In genomic region chr13:50801087-50801931, GRCh38 we compare ENCODE assay signal across 8 cellular contexts. TPM values are rescaled to one million over a fixed set of nuclear protein-coding genes. Genes with fewer than 3 reads are reported as not detected.
DNase-seq lines count a peak whose midpoint lies in the region; ATAC-seq and TF ChIP-seq lines count a peak whose summit lies in the region.

No MANE protein-coding gene starts in this region.

- no peak overlapping the region for H3K4me3 ChIP-seq in CD8-positive, alpha-beta T cell (ENCODE audit: low read depth, low read length)

- peak; percentile 96 for ATAC-seq in CD8-positive, alpha-beta T cell
- peak; percentile 83 for ATAC-seq in GM19452 (IDR thresholded peaks at IDR 0.05; ENCODE audit: unreplicated experiment)

- H3K27me3 ChIP-seq in CD8-positive, alpha-beta T cell (ENCODE audit: insufficient read depth, low read length): no peaks in the 10 kb centered on the region

- POLR2A ChIA-PET in CD8-positive, alpha-beta T cell (lab: Charles Lee): interaction anchor here (1.6 kb wide), 1 partner anchor 111 kb away, joined by 4 read pairs; no protein-coding TSS in a partner anchor

- DNase-seq in CD8-positive, alpha-beta T cell: peak; percentile 25 to 74 (median 56)
- DNase-seq in HK-2 (ENCODE audit: unreplicated experiment): peak; percentile 18
- peak; percentile 85 for DNase-seq in NCI-H748 treated with DMSO at 0.1 percent for 48 hours (lab: John Stamatoyannopoulos, UW)
- peak; percentile 9 to 27 for DNase-seq in activated CD8-positive, alpha-beta memory T cell treated with anti-CD3 and anti-CD28 coated beads for 4 hours (ENCODE audit: low read depth in 2 of 2)
- DNase-seq in endothelial cell (ENCODE audit: low spot score): peak; percentile 74
- peak; percentile 41 for DNase-seq in middle frontal gyrus (ENCODE audit: extremely low spot score, low spot score)
- DNase-seq in stimulated activated CD8-positive, alpha-beta memory T cell treated with anti-CD3 and anti-CD28 coated beads, Interleukin-7, amount 100 ng/mL, for 24 hours (ENCODE audit: low read depth): peak; percentile 11

- H3K36me3 ChIP-seq in CD8-positive, alpha-beta T cell (ENCODE audit: insufficient read depth, low read length): no peaks in the 10 kb centered on the region

- no peaks in the 10 kb centered on the region for H3K9me3 ChIP-seq in CD8-positive, alpha-beta T cell (ENCODE audit: low read length)

- peaks cover 3% of the 10 kb centered on the region for H3K9me3 Mint-ChIP-seq in CD8-positive, alpha-beta T cell
- no peaks in the 10 kb centered on the region for H3K9me3 Mint-ChIP-seq in endothelial cell (ENCODE audit: unreplicated experiment)

- peaks cover 5% of the 10 kb centered on the region for H3K4me1 Mint-ChIP-seq in CD8-positive, alpha-beta T cell (ENCODE audit: low read depth)
- peaks cover 9% of the 10 kb centered on the region for H3K4me1 Mint-ChIP-seq in endothelial cell (ENCODE audit: unreplicated experiment)

- intact Hi-C loops in CD8-positive, alpha-beta T cell (cut with DNase I, micrococcal nuclease): loop anchor here (1.0 to 10.0 kb wide), 8 partner anchors 111 to 825 kb away; partner anchors contain the start of gene TRIM13 (in 1 of the 2)

- H3K27me3 Mint-ChIP-seq in CD8-positive, alpha-beta T cell (ENCODE audit: low read depth): no peaks in the 10 kb centered on the region
- H3K27me3 Mint-ChIP-seq in endothelial cell (ENCODE audit: unreplicated experiment): no peaks in the 10 kb centered on the region

- H3K36me3 Mint-ChIP-seq in CD8-positive, alpha-beta T cell: no peaks in the 10 kb centered on the region
- H3K36me3 Mint-ChIP-seq in endothelial cell (ENCODE audit: low read depth, unreplicated experiment): no peaks in the 10 kb centered on the region

- no peak overlapping the region for H3K27ac ChIP-seq in CD8-positive, alpha-beta T cell (ENCODE audit: low read depth, low read length)

- H3K4me1 ChIP-seq in CD8-positive, alpha-beta T cell (ENCODE audit: insufficient read depth, low read length): no peaks in the 10 kb centered on the region

- CTCF ChIA-PET in CD8-positive, alpha-beta T cell (lab: Charles Lee): interaction anchor here (0.5 to 3.0 kb wide), 28 partner anchors 9 to 865 kb away, joined by 3 to 28 read pairs (median 4); partner anchors contain the start of genes SPRYD7 and TRIM13

- H3K4me3 Mint-ChIP-seq in CD8-positive, alpha-beta T cell: no peak overlapping the region
- H3K4me3 Mint-ChIP-seq in endothelial cell (ENCODE audit: unreplicated experiment): no peak overlapping the region

- TF ChIP-seq CTCF in CD8-positive, alpha-beta T cell (IDR thresholded peaks at IDR 0.05): peak; percentile 70
- peak; percentile 64 for TF ChIP-seq CTCF in endothelial cell (IDR thresholded peaks at IDR 0.05; ENCODE audit: unreplicated experiment)

- H3K27ac Mint-ChIP-seq in CD8-positive, alpha-beta T cell: no peak overlapping the region
- no peak overlapping the region for H3K27ac Mint-ChIP-seq in endothelial cell (ENCODE audit: unreplicated experiment)

RNA-seq across cellular contexts. Expression of gene DLEU7, which starts 42.2 kb away (rescaled TPM):
- not detected for total RNA-seq in CD8-positive, alpha-beta T cell
- total RNA-seq in endothelial cell (ENCODE audit: unreplicated experiment): not detected

Comparison
In these comparisons a context has a peak if more than half of its experiments do, and no peak if none do; other contexts are left out.
1. DNase-seq: peak in every context shown above with its lines; median percentile 85 in NCI-H748 treated with DMSO at 0.1 percent for 48 hours; 74 in endothelial cell; 56 in CD8-positive, alpha-beta T cell; 41 in middle frontal gyrus; 18 in HK-2; 18 in activated CD8-positive, alpha-beta memory T cell treated with anti-CD3 and anti-CD28 coated beads for 4 hours; 11 in stimulated activated CD8-positive, alpha-beta memory T cell treated with anti-CD3 and anti-CD28 coated beads, Interleukin-7, amount 100 ng/mL, for 24 hours.